In genomic region chr12:546920-547845, GRCh38 we compare ENCODE assay signal across 8 cellular contexts.
DNase-seq lines count a peak whose midpoint lies in the region; ATAC-seq and TF ChIP-seq lines count a peak whose summit lies in the region.

No MANE protein-coding gene starts in this region.

- no peaks in the 10 kb centered on the region for H3K9me3 Mint-ChIP-seq in activated CD4-positive, alpha-beta T cell treated with anti-CD3 and anti-CD28 coated beads, Interleukin-2, amount 10 ng/mL, durations not matched to agents 24 days and 14 days

- WGBS in lung, 2 donors = 33 to 37% methylated on average over 44 of the region's 44 CpGs

- no peak overlapping the region for H3K27ac Mint-ChIP-seq in activated CD4-positive, alpha-beta T cell treated with anti-CD3 and anti-CD28 coated beads, Interleukin-2, amount 10 ng/mL, durations not matched to agents 24 days and 14 days

- no peaks in the 10 kb centered on the region for H3K9me3 ChIP-seq in lung (ENCODE audit: control insufficient read depth in 2 of 2, insufficient read depth in 1 of 2, low read length in 1 of 2)

- TF ChIP-seq CTCF in coronary artery (IDR thresholded peaks at IDR 0.05) = peak; percentile 97
- TF ChIP-seq CTCF in lung (IDR thresholded peaks at IDR 0.05; ENCODE audit: control extremely low read depth, extremely low read depth) = peak; percentile 96

- H3K36me3 Mint-ChIP-seq in activated CD4-positive, alpha-beta T cell treated with anti-CD3 and anti-CD28 coated beads, Interleukin-2, amount 10 ng/mL, durations not matched to agents 24 days and 14 days (ENCODE audit: low read depth) = no peaks in the 10 kb centered on the region

- no peak overlapping the region for H3K4me3 ChIP-seq in coronary artery
- H3K4me3 ChIP-seq in lung = no peak overlapping the region

- DNase-seq in AG08395 (ENCODE audit: low spot score) (peak; percentile 84), GM19238 (ENCODE audit: insufficient read length, low spot score) (peak; percentile 85), NCI-H2171 treated with DMSO at 0.1 percent for 48 hours (lab: John Stamatoyannopoulos, UW) (peak; percentile 97), coronary artery (ENCODE audit: low spot score) (no peak), lung (ENCODE audit: low spot score) (peak; percentile 64)
- peak; percentile 93 for DNase-seq in activated CD4-positive, alpha-beta T cell treated with anti-CD3 and anti-CD28 coated beads, Interleukin-2, amount 10 ng/mL, durations not matched to agents 24 days and 14 days
- peak; percentile 39 for DNase-seq in stimulated activated CD8-positive, alpha-beta memory T cell treated with anti-CD3 and anti-CD28 coated beads, Interleukin-12 subunit alpha, Interleukin-12 subunit beta, amount 100 ng/mL, for 4 hours (ENCODE audit: low read depth)

- peak; percentile 84 for ATAC-seq in lung (ENCODE audit: insufficient read depth, low FRiP score)
- ATAC-seq in GM19397 (IDR thresholded peaks at IDR 0.05; ENCODE audit: unreplicated experiment) = no peak

- H3K36me3 ChIP-seq in lung (ENCODE audit: control insufficient read depth in 2 of 2, insufficient read depth in 2 of 2, low read length in 2 of 2) = no peaks in the 10 kb centered on the region

- no peak overlapping the region for H3K27ac ChIP-seq in coronary artery
- H3K27ac ChIP-seq in lung (ENCODE audit: low read depth in 1 of 2, low read length in 1 of 2) = no peak overlapping the region

- no peaks in the 10 kb centered on the region for H3K4me1 ChIP-seq in lung (ENCODE audit: control insufficient read depth in 2 of 2, insufficient read depth in 2 of 2, low read length in 2 of 2)

- peaks cover 12% of the 10 kb centered on the region for H3K27me3 Mint-ChIP-seq in activated CD4-positive, alpha-beta T cell treated with anti-CD3 and anti-CD28 coated beads, Interleukin-2, amount 10 ng/mL, durations not matched to agents 24 days and 14 days

- peaks cover 28% of the 10 kb centered on the region for H3K4me1 Mint-ChIP-seq in activated CD4-positive, alpha-beta T cell treated with anti-CD3 and anti-CD28 coated beads, Interleukin-2, amount 10 ng/mL, durations not matched to agents 24 days and 14 days

- intact Hi-C loops in activated CD4-positive, alpha-beta T cell treated with anti-CD3 and anti-CD28 coated beads, Interleukin-2, amount 10 ng/mL, durations not matched to agents 24 days and 14 days (cut with micrococcal nuclease) = loop anchor here (2.0 kb wide), 2 partner anchors 92 to 104 kb away; no protein-coding TSS in a partner anchor

- no peaks in the 10 kb centered on the region for H3K27me3 ChIP-seq in lung (ENCODE audit: control insufficient read depth, insufficient read depth)

- peak overlapping the region; percentile 16 for H3K4me3 Mint-ChIP-seq in activated CD4-positive, alpha-beta T cell treated with anti-CD3 and anti-CD28 coated beads, Interleukin-2, amount 10 ng/mL, durations not matched to agents 24 days and 14 days
